ENCODE assay signal across 31 cellular contexts in genomic region chr7:40148671-40149070, GRCh38. TPM values are rescaled to one million over a fixed set of nuclear protein-coding genes. Genes with fewer than 3 reads are reported as not detected.
"Had no signal": no experiment of that assay in that cellular context is flagged by ENCODE, and none has a peak within 500 bp of the region (broad histone marks: within the 10 kb centered on the region; RNA-seq: fewer than 3 reads in every experiment).

No MANE protein-coding gene starts in this region.

- DNase-seq: activated CD4-positive, alpha-beta T cell treated with anti-CD3 and anti-CD28 coated beads for 36 hours; activated CD4-positive, alpha-beta T cell treated with anti-CD3 and anti-CD28 coated beads, Interleukin-2, amount 10 ng/mL, durations not matched to agents 7 days and 5 days; activated CD4-positive, alpha-beta T cell treated with anti-CD3 and anti-CD28 coated beads, Interleukin-2, amount 50 U/mL, for 48 hours; activated CD8-positive, alpha-beta T cell treated with anti-CD3 and anti-CD28 coated beads, Interleukin-2, amount 10 ng/mL, durations not matched to agents 7 days and 5 days; activated effector memory CD4-positive, alpha-beta T cell treated with Interleukin-2 at 50 U/mL for 16 hours; activated naive CD4-positive, alpha-beta T cell treated with anti-CD3 and anti-CD28 coated beads, Interleukin-2, amount 10 ng/mL, durations not matched to agents 7 days and 5 days; activated naive CD8-positive, alpha-beta T cell treated with anti-CD3 and anti-CD28 coated beads, Interleukin-2, amount 50 U/mL, for 24 hours; activated T-cell treated with anti-CD3 and anti-CD28 coated beads, Interleukin-2, amount 50 U/mL, for 4 hours; anterior cingulate cortex; caudate nucleus; cerebellar nuclear complex; NCI-H1092 treated with DMSO at 0.1 percent for 48 hours; NCI-H1417; NCI-H146; NCI-H187; NCI-H2029 treated with DMSO at 0.1 percent for 48 hours; NCI-H2107; NCI-H2171; NCI-H510A; NCI-H526; NCI-H748 treated with DMSO at 0.1 percent for 48 hours; NK-92 treated with Interleukin-12 subunit alpha and Interleukin-12 subunit beta, amount 100 ng/mL, for 24 hours; OCI-M1; Right ventricle myocardium superior; T1000 had no signal

- H3K4me1 Mint-ChIP-seq: activated CD4-positive, alpha-beta T cell treated with anti-CD3 and anti-CD28 coated beads for 36 hours; activated CD4-positive, alpha-beta T cell treated with anti-CD3 and anti-CD28 coated beads, Interleukin-2, amount 10 ng/mL, durations not matched to agents 7 days and 5 days; activated naive CD4-positive, alpha-beta T cell treated with anti-CD3 and anti-CD28 coated beads, Interleukin-2, amount 10 ng/mL, durations not matched to agents 7 days and 5 days; activated naive CD8-positive, alpha-beta T cell treated with anti-CD3 and anti-CD28 coated beads, Interleukin-2, amount 50 U/mL, for 24 hours had no signal

- H3K36me3 Mint-ChIP-seq: activated naive CD4-positive, alpha-beta T cell treated with anti-CD3 and anti-CD28 coated beads, Interleukin-2, amount 10 ng/mL, durations not matched to agents 7 days and 5 days; brain had no signal

- H3K27ac Mint-ChIP-seq: activated CD4-positive, alpha-beta T cell treated with anti-CD3 and anti-CD28 coated beads for 36 hours; activated CD4-positive, alpha-beta T cell treated with anti-CD3 and anti-CD28 coated beads, Interleukin-2, amount 10 ng/mL, durations not matched to agents 7 days and 5 days; activated CD8-positive, alpha-beta T cell treated with anti-CD3 and anti-CD28 coated beads, Interleukin-2, amount 10 ng/mL, durations not matched to agents 7 days and 5 days; activated naive CD4-positive, alpha-beta T cell treated with anti-CD3 and anti-CD28 coated beads, Interleukin-2, amount 10 ng/mL, durations not matched to agents 7 days and 5 days; activated naive CD8-positive, alpha-beta T cell; activated naive CD8-positive, alpha-beta T cell treated with anti-CD3 and anti-CD28 coated beads, Interleukin-2, amount 50 U/mL, for 24 hours; activated T-helper 1 cell treated with anti-CD3 and anti-CD28 coated beads, Interleukin-12 subunit alpha, Interleukin-12 subunit beta, Interleukin-2, Interleukin-4 antibody, amounts not matched to agents 30 ng/mL and 10 ng/mL and 1 ng/mL, durations not matched to agents 14 hours and 24 hours and 36 hours; brain had no signal

- H3K27me3 Mint-ChIP-seq: activated naive CD8-positive, alpha-beta T cell; brain had no signal

- H3K4me3 Mint-ChIP-seq: activated CD4-positive, alpha-beta T cell treated with anti-CD3 and anti-CD28 coated beads for 36 hours; activated CD4-positive, alpha-beta T cell treated with anti-CD3 and anti-CD28 coated beads, Interleukin-2, amount 10 ng/mL, durations not matched to agents 7 days and 5 days; activated CD8-positive, alpha-beta T cell treated with anti-CD3 and anti-CD28 coated beads, Interleukin-2, amount 10 ng/mL, durations not matched to agents 7 days and 5 days; activated naive CD4-positive, alpha-beta T cell treated with anti-CD3 and anti-CD28 coated beads, Interleukin-2, amount 10 ng/mL, durations not matched to agents 7 days and 5 days; activated naive CD8-positive, alpha-beta T cell; activated naive CD8-positive, alpha-beta T cell treated with anti-CD3 and anti-CD28 coated beads, Interleukin-2, amount 50 U/mL, for 24 hours; activated T-cell treated with anti-CD3 and anti-CD28 coated beads, Interleukin-2, amount 50 U/mL, for 4 hours; activated T-helper 1 cell treated with anti-CD3 and anti-CD28 coated beads, Interleukin-12 subunit alpha, Interleukin-12 subunit beta, Interleukin-2, Interleukin-4 antibody, amounts not matched to agents 30 ng/mL and 10 ng/mL and 1 ng/mL, durations not matched to agents 14 hours and 24 hours and 36 hours; brain had no signal

- ATAC-seq: activated CD4-positive, alpha-beta T cell treated with anti-CD3 and anti-CD28 coated beads for 36 hours; activated CD4-positive, CD25-positive, alpha-beta regulatory T cell treated with anti-CD3 and anti-CD28 coated beads, Interleukin-2, amount 50 U/mL, for 24 hours; activated CD8-positive, alpha-beta T cell treated with anti-CD3 and anti-CD28 coated beads, Interleukin-2, amount 10 ng/mL, durations not matched to agents 7 days and 5 days; activated naive CD8-positive, alpha-beta T cell treated with anti-CD3 and anti-CD28 coated beads, Interleukin-2, amount 50 U/mL, for 24 hours; activated T-cell treated with anti-CD3 and anti-CD28 coated beads, Interleukin-2, amount 50 U/mL, for 4 hours had no signal

- H3K9me3 Mint-ChIP-seq: activated CD4-positive, alpha-beta T cell treated with anti-CD3 and anti-CD28 coated beads, Interleukin-2, amount 10 ng/mL, durations not matched to agents 7 days and 5 days; activated naive CD4-positive, alpha-beta T cell treated with anti-CD3 and anti-CD28 coated beads, Interleukin-2, amount 10 ng/mL, durations not matched to agents 7 days and 5 days; activated naive CD8-positive, alpha-beta T cell treated with anti-CD3 and anti-CD28 coated beads, Interleukin-2, amount 50 U/mL, for 24 hours; activated T-cell treated with anti-CD3 and anti-CD28 coated beads, Interleukin-2, amount 50 U/mL, for 4 hours; activated T-helper 1 cell treated with anti-CD3 and anti-CD28 coated beads, Interleukin-12 subunit alpha, Interleukin-12 subunit beta, Interleukin-2, Interleukin-4 antibody, amounts not matched to agents 30 ng/mL and 10 ng/mL and 1 ng/mL, durations not matched to agents 14 hours and 24 hours and 36 hours had no signal

RNA-seq across cellular contexts. Expression of gene SUGCT, which starts 13.9 kb away (rescaled TPM):
- total RNA-seq: activated CD4-positive, alpha-beta T cell treated with anti-CD3 and anti-CD28 coated beads, Interleukin-2, amount 10 ng/mL, durations not matched to agents 7 days and 5 days; activated T-helper 1 cell treated with anti-CD3 and anti-CD28 coated beads, Interleukin-12 subunit alpha, Interleukin-12 subunit beta, Interleukin-2, Interleukin-4 antibody, amounts not matched to agents 30 ng/mL and 10 ng/mL and 1 ng/mL, durations not matched to agents 14 hours and 24 hours and 36 hours; T-helper 1 cell treated with Interleukin-12 subunit alpha and Interleukin-12 subunit beta and Interleukin-4 antibody, amounts not matched to agents 30 ng/mL and 1 ng/mL, for 36 hours; T-helper 2 cell treated with Interferon-gamma antibody and Interleukin-4, amounts not matched to agents 100 ng/mL and 5 ng/mL, for 36 hours had no signal
